In the genomic region with DNA sequence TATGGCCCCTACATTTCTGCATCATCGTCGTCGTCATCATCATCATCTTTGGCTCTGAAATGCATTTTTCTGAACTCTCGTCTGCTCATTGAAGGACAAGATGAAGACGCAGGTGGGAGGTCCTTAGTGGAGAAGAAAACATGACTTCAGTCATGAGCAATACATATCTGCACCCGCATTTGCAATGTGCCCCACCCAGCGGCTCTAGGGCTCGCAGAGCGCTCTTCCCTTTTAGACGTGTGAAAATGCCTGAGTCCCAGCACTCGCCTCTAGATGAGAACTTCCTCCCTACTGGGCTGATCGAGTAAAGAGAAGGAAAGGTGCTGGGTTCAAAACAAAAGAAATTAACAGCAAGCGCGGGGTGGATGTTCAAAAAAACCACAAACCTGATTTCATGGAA, we compare ENCODE assay signal across 16 cellular contexts. TPM values are rescaled to one million over a fixed set of nuclear protein-coding genes. Genes with fewer than 3 reads are reported as not detected.
DNase-seq lines count a peak whose midpoint lies in the region; ATAC-seq lines count a peak whose summit lies in the region.
"Had no signal": no experiment of that assay in that cellular context is flagged by ENCODE, and none has a peak within 500 bp of the region (broad histone marks: within the 10 kb centered on the region; RNA-seq: fewer than 3 reads in every experiment).

No MANE protein-coding gene starts in this region.

- CTCF ChIA-PET in activated naive CD4-positive, alpha-beta T cell treated with anti-CD3 and anti-CD28 coated beads for 36 hours (lab: Charles Lee) = interaction anchor here (0.6 kb wide), 1 partner anchor 351 kb away, joined by 5 read pairs; no protein-coding TSS in a partner anchor
- CTCF ChIA-PET in T-cell (lab: Charles Lee) = interaction anchor here in 1 of 2 donors (1.4 to 1.5 kb wide), 2 partner anchors 10 to 33 kb away, joined by 3 read pairs; a partner anchor contains a TSS

- intact Hi-C loops in activated naive CD4-positive, alpha-beta T cell treated with anti-CD3 and anti-CD28 coated beads for 36 hours (cut with micrococcal nuclease) = no loop called here
- intact Hi-C loops in activated T-helper 2 cell treated with anti-CD3 and anti-CD28 coated beads, Interferon-gamma antibody, Interleukin-2, Interleukin-4, amounts not matched to agents 10 μg/mL and 5 μg/mL and 100 μg/mL, durations not matched to agents 14 hours and 24 hours and 36 hours (cut with micrococcal nuclease) = no loop called here

- H3K27me3 Mint-ChIP-seq in activated naive CD4-positive, alpha-beta T cell treated with anti-CD3 and anti-CD28 coated beads for 36 hours (ENCODE audit: low read depth) = no peaks in the 10 kb centered on the region
- no peaks in the 10 kb centered on the region for H3K27me3 Mint-ChIP-seq in T-cell
- no peaks in the 10 kb centered on the region for H3K27me3 Mint-ChIP-seq in central memory CD8-positive, alpha-beta T cell
- no peaks in the 10 kb centered on the region for H3K27me3 Mint-ChIP-seq in activated T-helper 2 cell treated with anti-CD3 and anti-CD28 coated beads, Interferon-gamma antibody, Interleukin-2, Interleukin-4, amounts not matched to agents 10 μg/mL and 5 μg/mL and 100 μg/mL, durations not matched to agents 14 hours and 24 hours and 36 hours (ENCODE audit: low read depth)

- POLR2A ChIA-PET in T-cell (lab: Charles Lee) = interaction anchor here in 1 of 2 donors (0.5 kb wide), 1 partner anchor 17 kb away, joined by 4 read pairs; no protein-coding TSS in a partner anchor

- H3K27ac Mint-ChIP-seq in activated naive CD4-positive, alpha-beta T cell treated with anti-CD3 and anti-CD28 coated beads for 36 hours = peak overlapping the region; percentile 73
- H3K27ac Mint-ChIP-seq in T-cell = peak overlapping the region; percentile 81 to 83
- H3K27ac Mint-ChIP-seq in central memory CD8-positive, alpha-beta T cell (ENCODE audit: low read depth) = peak overlapping the region; percentile 88
- no peak overlapping the region for H3K27ac Mint-ChIP-seq in stimulated activated effector memory CD8-positive, alpha-beta T cell treated with anti-CD3 and anti-CD28 coated beads, Interleukin-12 subunit alpha, Interleukin-12 subunit beta, amount 100 ng/mL, for 72 hours
- H3K27ac Mint-ChIP-seq in activated T-helper 2 cell treated with anti-CD3 and anti-CD28 coated beads, Interferon-gamma antibody, Interleukin-2, Interleukin-4, amounts not matched to agents 10 μg/mL and 5 μg/mL and 100 μg/mL, durations not matched to agents 14 hours and 24 hours and 36 hours = no peak overlapping the region

- no peaks in the 10 kb centered on the region for H3K9me3 Mint-ChIP-seq in activated naive CD4-positive, alpha-beta T cell treated with anti-CD3 and anti-CD28 coated beads for 36 hours
- H3K9me3 Mint-ChIP-seq in T-cell = no peaks in the 10 kb centered on the region
- H3K9me3 Mint-ChIP-seq in central memory CD8-positive, alpha-beta T cell = no peaks in the 10 kb centered on the region
- H3K9me3 Mint-ChIP-seq in stimulated activated effector memory CD8-positive, alpha-beta T cell treated with anti-CD3 and anti-CD28 coated beads, Interleukin-12 subunit alpha, Interleukin-12 subunit beta, amount 100 ng/mL, for 72 hours = no peaks in the 10 kb centered on the region
- H3K9me3 Mint-ChIP-seq in activated T-helper 2 cell treated with anti-CD3 and anti-CD28 coated beads, Interferon-gamma antibody, Interleukin-2, Interleukin-4, amounts not matched to agents 10 μg/mL and 5 μg/mL and 100 μg/mL, durations not matched to agents 14 hours and 24 hours and 36 hours = no peaks in the 10 kb centered on the region
- H3K9me3 Mint-ChIP-seq: neural crest cell had no signal

- no peak overlapping the region for H3K4me3 Mint-ChIP-seq in activated naive CD4-positive, alpha-beta T cell treated with anti-CD3 and anti-CD28 coated beads for 36 hours
- peak overlapping the region; percentile 39 to 67 (median 67) for H3K4me3 Mint-ChIP-seq in T-cell
- H3K4me3 Mint-ChIP-seq in central memory CD8-positive, alpha-beta T cell = peak overlapping the region; percentile 75
- peak overlapping the region; percentile 50 for H3K4me3 Mint-ChIP-seq in stimulated activated effector memory CD8-positive, alpha-beta T cell treated with anti-CD3 and anti-CD28 coated beads, Interleukin-12 subunit alpha, Interleukin-12 subunit beta, amount 100 ng/mL, for 72 hours
- H3K4me3 Mint-ChIP-seq in activated T-helper 2 cell treated with anti-CD3 and anti-CD28 coated beads, Interferon-gamma antibody, Interleukin-2, Interleukin-4, amounts not matched to agents 10 μg/mL and 5 μg/mL and 100 μg/mL, durations not matched to agents 14 hours and 24 hours and 36 hours (ENCODE audit: low read depth) = no peak overlapping the region
- H3K4me3 Mint-ChIP-seq: neural crest cell had no signal

- peaks cover 23% of the 10 kb centered on the region for H3K4me1 Mint-ChIP-seq in activated naive CD4-positive, alpha-beta T cell treated with anti-CD3 and anti-CD28 coated beads for 36 hours (ENCODE audit: low read depth)
- peaks cover 0 to 27% (median 20%) of the 10 kb centered on the region in 3 donors for H3K4me1 Mint-ChIP-seq in T-cell
- H3K4me1 Mint-ChIP-seq in central memory CD8-positive, alpha-beta T cell = peaks cover 16% of the 10 kb centered on the region
- H3K4me1 Mint-ChIP-seq in stimulated activated effector memory CD8-positive, alpha-beta T cell treated with anti-CD3 and anti-CD28 coated beads, Interleukin-12 subunit alpha, Interleukin-12 subunit beta, amount 100 ng/mL, for 72 hours = peaks cover 23% of the 10 kb centered on the region
- peaks cover 21% of the 10 kb centered on the region for H3K4me1 Mint-ChIP-seq in activated T-helper 2 cell treated with anti-CD3 and anti-CD28 coated beads, Interferon-gamma antibody, Interleukin-2, Interleukin-4, amounts not matched to agents 10 μg/mL and 5 μg/mL and 100 μg/mL, durations not matched to agents 14 hours and 24 hours and 36 hours (ENCODE audit: low read depth)
- H3K4me1 Mint-ChIP-seq: neural crest cell had no signal

- peaks cover 39% of the 10 kb centered on the region for H3K36me3 Mint-ChIP-seq in activated naive CD4-positive, alpha-beta T cell treated with anti-CD3 and anti-CD28 coated beads for 36 hours (ENCODE audit: low read depth)
- peaks cover 32% of the 10 kb centered on the region for H3K36me3 Mint-ChIP-seq in T-cell
- H3K36me3 Mint-ChIP-seq in central memory CD8-positive, alpha-beta T cell (ENCODE audit: insufficient read depth) = peaks cover 43% of the 10 kb centered on the region
- H3K36me3 Mint-ChIP-seq in stimulated activated effector memory CD8-positive, alpha-beta T cell treated with anti-CD3 and anti-CD28 coated beads, Interleukin-12 subunit alpha, Interleukin-12 subunit beta, amount 100 ng/mL, for 72 hours = peaks cover 77% of the 10 kb centered on the region
- peaks cover 48% of the 10 kb centered on the region for H3K36me3 Mint-ChIP-seq in activated T-helper 2 cell treated with anti-CD3 and anti-CD28 coated beads, Interferon-gamma antibody, Interleukin-2, Interleukin-4, amounts not matched to agents 10 μg/mL and 5 μg/mL and 100 μg/mL, durations not matched to agents 14 hours and 24 hours and 36 hours (ENCODE audit: low read depth)

- ATAC-seq in T-cell (replicated peaks in 1 of 4) = peak in 3 of 4 experiments; percentile 51 to 80 (median 63)
- peak; percentile 77 for ATAC-seq in central memory CD8-positive, alpha-beta T cell (replicated peaks; ENCODE audit: extremely low read depth, poor library complexity, severe bottlenecking)
- ATAC-seq in stimulated activated effector memory CD8-positive, alpha-beta T cell treated with anti-CD3 and anti-CD28 coated beads, Interleukin-12 subunit alpha, Interleukin-12 subunit beta, amount 100 ng/mL, for 72 hours = peak; percentile 67
- ATAC-seq in HG02981 (IDR thresholded peaks at IDR 0.05; ENCODE audit: unreplicated experiment) = no peak
- no peak for ATAC-seq in HG03108 (IDR thresholded peaks at IDR 0.05; ENCODE audit: unreplicated experiment)

- no peak for DNase-seq in activated naive CD4-positive, alpha-beta T cell treated with anti-CD3 and anti-CD28 coated beads for 36 hours
- DNase-seq in activated naive CD4-positive, alpha-beta T cell (lab: John Stamatoyannopoulos, UW) = no peak
- DNase-seq in T-cell = peak in 13 of 34 experiments; percentile 11 to 49 (median 25)
- DNase-seq in central memory CD8-positive, alpha-beta T cell (ENCODE audit: low spot score in 2 of 2) = peak in 1 of 2 donors; percentile 49
- no peak for DNase-seq in stimulated activated effector memory CD8-positive, alpha-beta T cell treated with anti-CD3 and anti-CD28 coated beads, Interleukin-12 subunit alpha, Interleukin-12 subunit beta, amount 100 ng/mL, for 72 hours (ENCODE audit: low spot score in 2 of 2)
- no peak for DNase-seq in activated T-helper 2 cell treated with anti-CD3 and anti-CD28 coated beads, Interferon-gamma antibody, Interleukin-2, Interleukin-4, amounts not matched to agents 10 μg/mL and 5 μg/mL and 100 μg/mL, durations not matched to agents 14 hours and 24 hours and 36 hours (ENCODE audit: low spot score)
- DNase-seq: brain microvascular endothelial cell, foreskin melanocyte, IMR-90, MM.1S, NCI-H187, NCI-H446 treated with DMSO at 0.1 percent for 48 hours, transverse colon had no signal

RNA-seq across cellular contexts. Expression of a gene that starts 10.1 kb away (rescaled TPM):
- total RNA-seq in activated naive CD4-positive, alpha-beta T cell treated with anti-CD3 and anti-CD28 coated beads for 36 hours = 10 to 100 TPM; 29.5 to 30.6 TPM
- total RNA-seq in T-cell = 10 to 100 TPM; 15.7 to 34.7 (median 33.4) TPM
- 44.0 and 44.9 TPM in 2 replicates for total RNA-seq in activated T-helper 2 cell treated with anti-CD3 and anti-CD28 coated beads, Interferon-gamma antibody, Interleukin-2, Interleukin-4, amounts not matched to agents 10 μg/mL and 5 μg/mL and 100 μg/mL, durations not matched to agents 14 hours and 24 hours and 36 hours

RNA-seq across cellular contexts. Expression of a gene that starts 32.7 kb away (rescaled TPM):
- total RNA-seq in activated naive CD4-positive, alpha-beta T cell treated with anti-CD3 and anti-CD28 coated beads for 36 hours = 1 to 10 TPM; 6.3 to 6.5 TPM
- 10 to 100 TPM; 14.9 to 24.1 (median 18.5) TPM for total RNA-seq in T-cell
- total RNA-seq in activated T-helper 2 cell treated with anti-CD3 and anti-CD28 coated beads, Interferon-gamma antibody, Interleukin-2, Interleukin-4, amounts not matched to agents 10 μg/mL and 5 μg/mL and 100 μg/mL, durations not matched to agents 14 hours and 24 hours and 36 hours = 15.2 and 17.3 TPM in 2 replicates

RNA-seq across cellular contexts. Expression of a gene that starts 32.9 kb away (rescaled TPM):
- total RNA-seq in activated naive CD4-positive, alpha-beta T cell treated with anti-CD3 and anti-CD28 coated beads for 36 hours = 10 to 100 TPM; 25.4 to 27.3 TPM
- total RNA-seq in T-cell = 10 to 100 TPM; 39.9 to 64.7 (median 58.5) TPM
- 35.4 and 49.9 TPM in 2 replicates for total RNA-seq in activated T-helper 2 cell treated with anti-CD3 and anti-CD28 coated beads, Interferon-gamma antibody, Interleukin-2, Interleukin-4, amounts not matched to agents 10 μg/mL and 5 μg/mL and 100 μg/mL, durations not matched to agents 14 hours and 24 hours and 36 hours

Comparison
In these comparisons a context has a peak if more than half of its experiments do, and no peak if none do; other contexts are left out.
1. H3K27ac Mint-ChIP-seq: peak in activated naive CD4-positive, alpha-beta T cell treated with anti-CD3 and anti-CD28 coated beads for 36 hours (single experiment), T-cell (2 of 2) and central memory CD8-positive, alpha-beta T cell (single experiment); none in stimulated activated effector memory CD8-positive, alpha-beta T cell treated with anti-CD3 and anti-CD28 coated beads, Interleukin-12 subunit alpha, Interleukin-12 subunit beta, amount 100 ng/mL, for 72 hours (single experiment) and activated T-helper 2 cell treated with anti-CD3 and anti-CD28 coated beads, Interferon-gamma antibody, Interleukin-2, Interleukin-4, amounts not matched to agents 10 μg/mL and 5 μg/mL and 100 μg/mL, durations not matched to agents 14 hours and 24 hours and 36 hours (single experiment).
2. H3K4me3 Mint-ChIP-seq: peak in T-cell (3 of 3), central memory CD8-positive, alpha-beta T cell (single experiment) and stimulated activated effector memory CD8-positive, alpha-beta T cell treated with anti-CD3 and anti-CD28 coated beads, Interleukin-12 subunit alpha, Interleukin-12 subunit beta, amount 100 ng/mL, for 72 hours (single experiment); none in activated naive CD4-positive, alpha-beta T cell treated with anti-CD3 and anti-CD28 coated beads for 36 hours (single experiment) and activated T-helper 2 cell treated with anti-CD3 and anti-CD28 coated beads, Interferon-gamma antibody, Interleukin-2, Interleukin-4, amounts not matched to agents 10 μg/mL and 5 μg/mL and 100 μg/mL, durations not matched to agents 14 hours and 24 hours and 36 hours (single experiment).
3. ATAC-seq: peak in T-cell (3 of 4), central memory CD8-positive, alpha-beta T cell (single experiment) and stimulated activated effector memory CD8-positive, alpha-beta T cell treated with anti-CD3 and anti-CD28 coated beads, Interleukin-12 subunit alpha, Interleukin-12 subunit beta, amount 100 ng/mL, for 72 hours (single experiment); none in HG02981 (single experiment) and HG03108 (single experiment).